In genomic region chr11:117985953-117986887, GRCh38 we compare ENCODE assay signal across 8 cellular contexts. TPM values are rescaled to one million over a fixed set of nuclear protein-coding genes. Genes with fewer than 3 reads are reported as not detected.
DNase-seq lines count a peak whose midpoint lies in the region; ATAC-seq and TF ChIP-seq lines count a peak whose summit lies in the region.

Gene IL10RA (plus strand): TSS chr11:117986394. CDS start chr11:117986468, 74 bp downstream.

- CTCF ChIA-PET in BJ (lab: Yijun Ruan, JAX): no interaction called here

- DNase-seq in BJ (ENCODE audit: low read depth): no peak
- DNase-seq in NT2/D1 (ENCODE audit: low read depth, low spot score): peak; percentile 64
- DNase-seq in activated T-helper 1 cell treated with Interleukin-2 at 50 U/mL for 16 hours (ENCODE audit: low read depth): peak; percentile 81
- DNase-seq in foreskin fibroblast: peak; percentile 53 to 81

- ATAC-seq in GM18873 (IDR thresholded peaks at IDR 0.05; ENCODE audit: low FRiP score, unreplicated experiment): peak; percentile 66
- ATAC-seq in HG03159 (IDR thresholded peaks at IDR 0.05; ENCODE audit: unreplicated experiment): peak; percentile 85

- POLR2A ChIA-PET in BJ (lab: Charles Lee): no interaction called here

- peak within 1 kb of the TSS; percentile 23 for H3K27ac ChIP-seq in subcutaneous abdominal adipose tissue (ENCODE audit: low read depth, low read length)

- TF ChIP-seq CTCF in BJ (IDR thresholded peaks at IDR 0.05; ENCODE audit: insufficient read depth, low read depth, low read length) (no peak), foreskin fibroblast (IDR thresholded peaks at IDR 0.05; ENCODE audit: low read depth, low read length) (no peak)

- no peaks in the 10 kb centered on the region; the same call in 1 of the 2 replicates for H3K9me3 ChIP-seq in NT2/D1 (ENCODE audit: insufficient read depth, low read length)
- no peaks in the 10 kb centered on the region for H3K9me3 ChIP-seq in neuron (ENCODE audit: low read length)
- H3K9me3 ChIP-seq in subcutaneous abdominal adipose tissue (ENCODE audit: control insufficient read depth in 5 of 5, low read length in 5 of 5): no peaks in the 10 kb centered on the region

- H3K9ac ChIP-seq in NT2/D1 (ENCODE audit: insufficient read length, low read depth) (peak within 1 kb of the TSS; percentile 67), subcutaneous abdominal adipose tissue (ENCODE audit: low read length in 5 of 5) (peak within 1 kb of the TSS in 4 of 5 donors; percentile 35 to 68 (median 65))

- peak within 1 kb of the TSS; percentile 93 for H2AFZ ChIP-seq in neuron (ENCODE audit: low read depth, low read length)

- H3K27me3 ChIP-seq in BJ (ENCODE audit: control insufficient read depth, insufficient read depth, low read length) (peaks cover 1% of the 10 kb centered on the region; the same call in 1 of the 2 replicates), NT2/D1 (ENCODE audit: insufficient read depth, insufficient read length) (peaks cover 22% of the 10 kb centered on the region), neuron (ENCODE audit: insufficient read depth, low read length) (peaks cover 42% of the 10 kb centered on the region), subcutaneous abdominal adipose tissue (ENCODE audit: control insufficient read depth in 5 of 5, insufficient read depth in 4 of 5, low read length in 5 of 5) (peaks cover 11 to 24% (median 14%) of the 10 kb centered on the region in 5 donors)

- peaks cover 2% of the 10 kb centered on the region for H3K4me1 ChIP-seq in NT2/D1 (ENCODE audit: insufficient read depth, insufficient read length)
- H3K4me1 ChIP-seq in neuron (ENCODE audit: insufficient read depth, low read length): no peaks in the 10 kb centered on the region
- H3K4me1 ChIP-seq in subcutaneous abdominal adipose tissue (ENCODE audit: control insufficient read depth in 5 of 5, insufficient read depth in 5 of 5, low read length in 5 of 5): peaks cover 0 to 19% (median 12%) of the 10 kb centered on the region in 5 donors

- H3K4me3 ChIP-seq in BJ (ENCODE audit: low read depth, low read length): peak within 1 kb of the TSS; percentile 36
- H3K4me3 ChIP-seq in NT2/D1 (ENCODE audit: insufficient read length, low read depth): peak within 1 kb of the TSS; percentile 50
- peak within 1 kb of the TSS; percentile 24 to 29 for H3K4me3 ChIP-seq in foreskin fibroblast (ENCODE audit: low read depth in 1 of 2, low read length in 2 of 2)
- H3K4me3 ChIP-seq in neuron (ENCODE audit: low read length): peak within 1 kb of the TSS; percentile 51
- peak within 1 kb of the TSS; percentile 63 to 74 (median 71) for H3K4me3 ChIP-seq in subcutaneous abdominal adipose tissue (ENCODE audit: low read depth in 1 of 5, low read length in 5 of 5)

- H3K36me3 ChIP-seq in BJ (ENCODE audit: control insufficient read depth, insufficient read depth, low read length) (no peaks in the 10 kb centered on the region), NT2/D1 (ENCODE audit: insufficient read depth, insufficient read length, low read length) (no peaks in the 10 kb centered on the region), neuron (ENCODE audit: insufficient read depth, low read length) (no peaks in the 10 kb centered on the region), subcutaneous abdominal adipose tissue (ENCODE audit: control insufficient read depth in 5 of 5, insufficient read depth in 5 of 5, low read length in 5 of 5) (peaks cover 0 to 5% (median 2%) of the 10 kb centered on the region in 5 donors)

RNA-seq across cellular contexts. Expression of gene IL10RA, which starts in this region (rescaled TPM):
- not detected in 2 replicates for polyA plus RNA-seq in BJ (2011; rRNA removed)
- polyA minus RNA-seq in BJ (2011; rRNA and poly(A)+ RNA removed): 0.05 TPM in 1 of 2 replicates, not detected in the other
